Comparison of ENCODE assay signal across 16 cellular contexts in genomic region chr4:132565542-132565941, GRCh38.
"Had no signal": no experiment of that assay in that cellular context is flagged by ENCODE, and none has a peak within 500 bp of the region (broad histone marks: within the 10 kb centered on the region; RNA-seq: fewer than 3 reads in every experiment).

No MANE protein-coding gene starts in this region.

- H3K36me3 ChIP-seq: MG63 had no signal

- H3K4me3 ChIP-seq: MG63 had no signal

- H3K27me3 ChIP-seq: MG63 had no signal

- H3K4me2 ChIP-seq: SK-N-SH had no signal

- H3K9me2 ChIP-seq: SK-N-SH had no signal

- H3K9me3 ChIP-seq: MG63, SK-N-SH had no signal

- DNase-seq: KBM-7, MG63, NCI-H1092, NCI-H1436, NCI-H187, NCI-H2029, NCI-H2081 treated with DMSO at 0.1 percent for 48 hours, NCI-H2171, NCI-H226, NCI-H446, NCI-H510A, NCI-H524 treated with DMSO at 0.1 percent for 48 hours, NCI-H774, RPMI8226, SHP77, SK-N-SH had no signal

- H3K9ac ChIP-seq: SK-N-SH had no signal
